Comparison of ENCODE assay signal across 22 cellular contexts in genomic region chr2:83565231-83566025, GRCh38.
"Had no signal": no experiment of that assay in that cellular context is flagged by ENCODE, and none has a peak within 500 bp of the region (broad histone marks: within the 10 kb centered on the region; RNA-seq: fewer than 3 reads in every experiment).

No MANE protein-coding gene starts in this region.

- DNase-seq: activated CD4-positive, alpha-beta T cell treated with anti-CD3 and anti-CD28 coated beads for 4 hours; activated CD4-positive, alpha-beta T cell treated with anti-CD3 and anti-CD28 coated beads, Interleukin-2, amount 50 U/mL, for 48 hours; activated CD4-positive, CD25-positive, alpha-beta regulatory T cell; activated effector memory CD4-positive, alpha-beta T cell treated with Interleukin-2 at 50 U/mL for 16 hours; activated naive CD4-positive, alpha-beta T cell treated with anti-CD3 and anti-CD28 coated beads, Interleukin-2, amount 10 ng/mL, durations not matched to agents 7 days and 5 days; activated T-cell treated with anti-CD3 and anti-CD28 coated beads, Interleukin-2, amount 50 U/mL, for 72 hours; amygdala; colonic mucosa; dorsolateral prefrontal cortex; effector memory CD8-positive, alpha-beta T cell; gastrocnemius medialis; hippocampal formation; left ventricle myocardium superior; mammary epithelial cell; natural killer cell; pancreas; psoas muscle; stimulated activated CD4-positive, alpha-beta T cell treated with anti-CD3 and anti-CD28 coated beads, Interleukin-12 subunit alpha, Interleukin-12 subunit beta, amount 100 ng/mL, for 4 hours; stimulated activated CD4-positive, alpha-beta T cell treated with anti-CD3 and anti-CD28 coated beads, Interleukin-4, amount 100 ng/mL, for 4 hours; substantia nigra; thyroid gland; upper lobe of right lung had no signal

- ATAC-seq: activated T-cell treated with anti-CD3 and anti-CD28 coated beads, Interleukin-2, amount 50 U/mL, for 72 hours; effector memory CD8-positive, alpha-beta T cell; gastrocnemius medialis; left ventricle myocardium superior; natural killer cell; pancreas; psoas muscle; upper lobe of right lung had no signal
